2 cellular contexts compared by ENCODE assay signal in the genomic region with DNA sequence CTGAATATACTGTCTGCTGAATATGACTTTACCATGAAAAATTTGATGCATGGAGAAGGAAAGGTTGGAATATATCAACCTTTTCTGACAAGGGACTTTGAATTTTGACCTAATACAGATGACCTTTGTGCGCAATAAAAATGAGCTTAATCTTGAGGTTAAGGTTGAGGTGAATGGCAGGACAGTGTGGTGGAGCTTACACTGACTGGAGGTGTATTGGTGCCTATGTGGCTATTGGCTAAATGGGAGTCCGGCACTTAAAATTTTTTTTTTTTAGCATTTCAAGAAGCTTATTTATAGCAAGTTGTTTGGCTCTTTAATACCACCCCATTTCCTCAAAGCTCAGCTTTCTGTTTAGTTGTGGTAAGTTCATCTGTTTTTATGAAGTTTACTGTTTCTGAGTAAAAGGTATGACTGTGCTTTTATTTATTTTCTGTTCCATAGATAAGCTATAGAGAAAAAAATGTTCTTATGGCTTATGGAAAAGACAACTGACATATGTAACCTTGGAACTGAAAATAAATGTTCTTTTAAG.
TF ChIP-seq lines count a peak whose summit lies in the region.

No MANE protein-coding gene starts in this region.

TF ChIP-seq in IMR-90, 13 proteins besides CTCF, POLR2A, EP300 and RAD21:
- no peak for TF ChIP-seq RCOR1 (IDR thresholded peaks at IDR 0.05; ENCODE audit: insufficient replicate concordance, low read length)
- TF ChIP-seq MAFK (IDR thresholded peaks at IDR 0.05; ENCODE audit: low read depth, low read length), result no peak
- TF ChIP-seq NFE2L2 (IDR thresholded peaks at IDR 0.05; ENCODE audit: low read depth, low read length), result no peak
- TF ChIP-seq ELK1 (IDR thresholded peaks at IDR 0.05; ENCODE audit: borderline replicate concordance, low read depth, low read length), result no peak
- no peak for TF ChIP-seq FOS (IDR thresholded peaks at IDR 0.05; ENCODE audit: low read depth, low read length)
- TF ChIP-seq, protein P1, sequence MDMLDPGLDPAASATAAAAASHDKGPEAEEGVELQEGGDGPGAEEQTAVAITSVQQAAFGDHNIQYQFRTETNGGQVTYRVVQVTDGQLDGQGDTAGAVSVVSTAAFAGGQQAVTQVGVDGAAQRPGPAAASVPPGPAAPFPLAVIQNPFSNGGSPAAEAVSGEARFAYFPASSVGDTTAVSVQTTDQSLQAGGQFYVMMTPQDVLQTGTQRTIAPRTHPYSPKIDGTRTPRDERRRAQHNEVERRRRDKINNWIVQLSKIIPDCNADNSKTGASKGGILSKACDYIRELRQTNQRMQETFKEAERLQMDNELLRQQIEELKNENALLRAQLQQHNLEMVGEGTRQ (IDR thresholded peaks at IDR 0.05; ENCODE audit: low read depth, low read length), result no peak
- no peak for TF ChIP-seq MAZ (IDR thresholded peaks at IDR 0.05; ENCODE audit: borderline replicate concordance, low read depth, low read length)
- no peak for TF ChIP-seq BHLHE40 (IDR thresholded peaks at IDR 0.05; ENCODE audit: low read depth, low read length)
- TF ChIP-seq CHD1 (IDR thresholded peaks at IDR 0.05; ENCODE audit: low read depth, low read length), result no peak
- no peak for TF ChIP-seq CEBPB (IDR thresholded peaks at IDR 0.05; ENCODE audit: low read depth, low read length)
- no peak for TF ChIP-seq RFX5 (IDR thresholded peaks at IDR 0.05; ENCODE audit: low read depth, low read length)
- no peak for TF ChIP-seq MXI1 (IDR thresholded peaks at IDR 0.05; ENCODE audit: borderline replicate concordance, low read depth, low read length)
- TF ChIP-seq SMC3 (IDR thresholded peaks at IDR 0.05; ENCODE audit: low read depth, low read length), result no peak

TF ChIP-seq in WTC11, 78 proteins besides CTCF, POLR2A, EP300 and RAD21:
- TF ChIP-seq, protein P2, sequence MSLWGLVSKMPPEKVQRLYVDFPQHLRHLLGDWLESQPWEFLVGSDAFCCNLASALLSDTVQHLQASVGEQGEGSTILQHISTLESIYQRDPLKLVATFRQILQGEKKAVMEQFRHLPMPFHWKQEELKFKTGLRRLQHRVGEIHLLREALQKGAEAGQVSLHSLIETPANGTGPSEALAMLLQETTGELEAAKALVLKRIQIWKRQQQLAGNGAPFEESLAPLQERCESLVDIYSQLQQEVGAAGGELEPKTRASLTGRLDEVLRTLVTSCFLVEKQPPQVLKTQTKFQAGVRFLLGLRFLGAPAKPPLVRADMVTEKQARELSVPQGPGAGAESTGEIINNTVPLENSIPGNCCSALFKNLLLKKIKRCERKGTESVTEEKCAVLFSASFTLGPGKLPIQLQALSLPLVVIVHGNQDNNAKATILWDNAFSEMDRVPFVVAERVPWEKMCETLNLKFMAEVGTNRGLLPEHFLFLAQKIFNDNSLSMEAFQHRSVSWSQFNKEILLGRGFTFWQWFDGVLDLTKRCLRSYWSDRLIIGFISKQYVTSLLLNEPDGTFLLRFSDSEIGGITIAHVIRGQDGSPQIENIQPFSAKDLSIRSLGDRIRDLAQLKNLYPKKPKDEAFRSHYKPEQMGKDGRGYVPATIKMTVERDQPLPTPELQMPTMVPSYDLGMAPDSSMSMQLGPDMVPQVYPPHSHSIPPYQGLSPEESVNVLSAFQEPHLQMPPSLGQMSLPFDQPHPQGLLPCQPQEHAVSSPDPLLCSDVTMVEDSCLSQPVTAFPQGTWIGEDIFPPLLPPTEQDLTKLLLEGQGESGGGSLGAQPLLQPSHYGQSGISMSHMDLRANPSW (CRISPR knock-in tag; conservative IDR thresholded peaks at IDR 0.05; ENCODE audit: low read depth), result no peak
- TF ChIP-seq ZBTB21 (CRISPR knock-in tag; IDR thresholded peaks at IDR 0.05; ENCODE audit: borderline replicate concordance), result no peak
- TF ChIP-seq JUN (CRISPR knock-in tag; IDR thresholded peaks at IDR 0.05), result no peak
- TF ChIP-seq PRRX2 (CRISPR knock-in tag; IDR thresholded peaks at IDR 0.05), result no peak
- no peak for TF ChIP-seq ATF3 (CRISPR knock-in tag; conservative IDR thresholded peaks at IDR 0.05)
- TF ChIP-seq ELF4 (CRISPR knock-in tag; IDR thresholded peaks at IDR 0.05; ENCODE audit: low read depth), result no peak
- no peak for TF ChIP-seq NFYB (CRISPR knock-in tag; conservative IDR thresholded peaks at IDR 0.05; ENCODE audit: low read depth)
- no peak for TF ChIP-seq ZNF532 (CRISPR knock-in tag; IDR thresholded peaks at IDR 0.05; ENCODE audit: borderline replicate concordance)
- TF ChIP-seq FOXJ3 (CRISPR knock-in tag; IDR thresholded peaks at IDR 0.05; ENCODE audit: borderline replicate concordance), result no peak
- no peak for TF ChIP-seq ZBTB43 (CRISPR knock-in tag; IDR thresholded peaks at IDR 0.05)
- no peak for TF ChIP-seq ZNF416 (CRISPR knock-in tag; IDR thresholded peaks at IDR 0.05)
- TF ChIP-seq ZNF671 (CRISPR knock-in tag; IDR thresholded peaks at IDR 0.05), result no peak
- TF ChIP-seq NR1H2 (CRISPR knock-in tag; IDR thresholded peaks at IDR 0.05), result no peak
- no peak for TF ChIP-seq MLX (CRISPR knock-in tag; IDR thresholded peaks at IDR 0.05)
- TF ChIP-seq, protein P3, sequence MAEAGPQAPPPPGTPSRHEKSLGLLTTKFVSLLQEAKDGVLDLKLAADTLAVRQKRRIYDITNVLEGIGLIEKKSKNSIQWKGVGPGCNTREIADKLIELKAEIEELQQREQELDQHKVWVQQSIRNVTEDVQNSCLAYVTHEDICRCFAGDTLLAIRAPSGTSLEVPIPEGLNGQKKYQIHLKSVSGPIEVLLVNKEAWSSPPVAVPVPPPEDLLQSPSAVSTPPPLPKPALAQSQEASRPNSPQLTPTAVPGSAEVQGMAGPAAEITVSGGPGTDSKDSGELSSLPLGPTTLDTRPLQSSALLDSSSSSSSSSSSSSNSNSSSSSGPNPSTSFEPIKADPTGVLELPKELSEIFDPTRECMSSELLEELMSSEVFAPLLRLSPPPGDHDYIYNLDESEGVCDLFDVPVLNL (CRISPR knock-in tag; IDR thresholded peaks at IDR 0.05; ENCODE audit: borderline replicate concordance, low read depth), result no peak
- no peak for TF ChIP-seq HMGXB4 (CRISPR knock-in tag; IDR thresholded peaks at IDR 0.05)
